ENCODE assay signal across 16 cellular contexts in genomic region chr9:18665947-18666346, GRCh38.
"Had no signal": no experiment of that assay in that cellular context is flagged by ENCODE, and none has a peak within 500 bp of the region (broad histone marks: within the 10 kb centered on the region; RNA-seq: fewer than 3 reads in every experiment).

No MANE protein-coding gene starts in this region.

- H3K4me3 ChIP-seq: colonic mucosa, esophagus squamous epithelium, hepatocyte, left lung, right atrium auricular region, transverse colon had no signal

- DNase-seq: activated CD4-positive, alpha-beta T cell treated with anti-CD3 and anti-CD28 coated beads, Interleukin-2, amount 10 ng/mL, durations not matched to agents 7 days and 5 days; activated naive CD8-positive, alpha-beta T cell treated with anti-CD3 and anti-CD28 coated beads for 36 hours; colonic mucosa; esophagus squamous epithelium; kidney; left lung; mesenchymal stem cell; naive thymus-derived CD8-positive, alpha-beta T cell; posterior cingulate gyrus; small intestine; stimulated activated CD4-positive, alpha-beta T cell treated with anti-CD3 and anti-CD28 coated beads, Interleukin-4, amount 100 ng/mL, for 24 hours; stimulated activated naive CD4-positive, alpha-beta T cell; substantia nigra; transverse colon had no signal

- ATAC-seq: left lung; naive thymus-derived CD8-positive, alpha-beta T cell had no signal
